14 cellular contexts compared by ENCODE assay signal in the genomic region with DNA sequence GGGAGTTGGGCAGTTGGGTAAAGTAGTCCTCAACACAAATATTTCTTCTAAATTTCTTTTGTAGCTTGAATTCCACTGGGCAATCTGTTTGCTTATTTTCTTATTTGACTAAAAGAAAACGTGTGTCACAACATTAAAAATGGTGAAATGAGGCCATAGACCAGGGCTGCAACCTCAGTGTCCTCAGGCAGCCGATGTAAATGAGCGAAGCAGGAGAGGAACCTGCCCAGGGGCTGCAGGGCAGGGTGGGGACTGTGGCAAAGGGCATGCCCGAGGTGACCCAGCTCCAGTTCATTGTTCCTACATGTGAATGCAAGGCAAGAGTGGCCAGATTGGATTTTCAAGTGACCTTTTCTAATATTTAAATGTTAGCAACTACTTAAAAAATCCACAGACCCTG.
DNase-seq lines count a peak whose midpoint lies in the region; TF ChIP-seq lines count a peak whose summit lies in the region.
"Had no signal": no experiment of that assay in that cellular context is flagged by ENCODE, and none has a peak within 500 bp of the region (broad histone marks: within the 10 kb centered on the region; RNA-seq: fewer than 3 reads in every experiment).

No MANE protein-coding gene starts in this region.

- TF ChIP-seq CTCF in osteocyte (IDR thresholded peaks at IDR 0.05) (no peak), type B pancreatic cell (conservative IDR thresholded peaks at IDR 0.05) (no peak)

- H3K9me3 ChIP-seq in SJCRH30 (replicated peaks) = no peaks in the 10 kb centered on the region
- H3K9me3 ChIP-seq: Caco-2 had no signal

- H3K9me3 Mint-ChIP-seq in osteocyte (ENCODE audit: unreplicated experiment) (no peaks in the 10 kb centered on the region), type B pancreatic cell (no peaks in the 10 kb centered on the region)
- H3K9me3 Mint-ChIP-seq: CD4-positive, CD25-positive, alpha-beta regulatory T cell; CD8-positive, alpha-beta T cell; H9 had no signal

- no peak overlapping the region for H3K27ac Mint-ChIP-seq in osteocyte (ENCODE audit: unreplicated experiment)
- H3K27ac Mint-ChIP-seq in type B pancreatic cell = no peak overlapping the region
- H3K27ac Mint-ChIP-seq: CD8-positive, alpha-beta T cell; H9 had no signal

- no peaks in the 10 kb centered on the region for H3K36me3 Mint-ChIP-seq in osteocyte (ENCODE audit: unreplicated experiment)
- H3K36me3 Mint-ChIP-seq in type B pancreatic cell = no peaks in the 10 kb centered on the region
- H3K36me3 Mint-ChIP-seq: CD4-positive, CD25-positive, alpha-beta regulatory T cell; CD8-positive, alpha-beta T cell had no signal

- no peak overlapping the region for H3K27ac ChIP-seq in SJCRH30
- H3K27ac ChIP-seq: GM23248 had no signal

- H3K4me3 ChIP-seq in SJCRH30 = no peak overlapping the region
- H3K4me3 ChIP-seq: GM23248 had no signal

- H3K4me1 Mint-ChIP-seq in osteocyte (ENCODE audit: unreplicated experiment) = peaks cover 1% of the 10 kb centered on the region
- no peaks in the 10 kb centered on the region for H3K4me1 Mint-ChIP-seq in type B pancreatic cell (ENCODE audit: unreplicated experiment)

- H3K27me3 Mint-ChIP-seq in osteocyte (ENCODE audit: unreplicated experiment) = peaks cover 6% of the 10 kb centered on the region
- peaks cover 18% of the 10 kb centered on the region for H3K27me3 Mint-ChIP-seq in type B pancreatic cell

- H3K4me3 Mint-ChIP-seq in osteocyte (ENCODE audit: unreplicated experiment) = no peak overlapping the region
- H3K4me3 Mint-ChIP-seq in type B pancreatic cell = no peak overlapping the region
- H3K4me3 Mint-ChIP-seq: CD4-positive, CD25-positive, alpha-beta regulatory T cell; CD8-positive, alpha-beta T cell; H9 had no signal

- H3K4me1 ChIP-seq in SJCRH30 = no peaks in the 10 kb centered on the region
- H3K4me1 ChIP-seq: Caco-2 had no signal

- no peaks in the 10 kb centered on the region for H3K36me3 ChIP-seq in SJCRH30

- no peaks in the 10 kb centered on the region for H3K27me3 ChIP-seq in SJCRH30

- DNase-seq in islet precursor cell = peak; percentile 25
- DNase-seq in osteocyte (ENCODE audit: extremely low spot score, unreplicated experiment) = peak; percentile 34
- peak; percentile 24 for DNase-seq in type B pancreatic cell (ENCODE audit: extremely low spot score, unreplicated experiment)
- DNase-seq in activated gamma-delta T cell (lab: John Stamatoyannopoulos, UW) = no peak
- no peak for DNase-seq in NCI-H524 treated with DMSO at 0.1 percent for 48 hours (lab: John Stamatoyannopoulos, UW)
- DNase-seq in SJCRH30 = no peak
- DNase-seq: C1 segment of cervical spinal cord; Caco-2; CD4-positive, CD25-positive, alpha-beta regulatory T cell; CD8-positive, alpha-beta T cell; DMS153; DND-41; GM23248; H9 had no signal

Comparison
In these comparisons a context has a peak if more than half of its experiments do, and no peak if none do; other contexts are left out.
1. DNase-seq: peak in islet precursor cell (single experiment), osteocyte (single experiment) and type B pancreatic cell (single experiment); none in activated gamma-delta T cell (single experiment), NCI-H524 treated with DMSO at 0.1 percent for 48 hours (single experiment) and SJCRH30 (0 of 2).